Comparison of ENCODE assay signal across 7 cellular contexts in genomic region chr2:88452151-88452851, GRCh38. TPM values are rescaled to one million over a fixed set of nuclear protein-coding genes. Genes with fewer than 3 reads are reported as not detected.
DNase-seq lines count a peak whose midpoint lies in the region; ATAC-seq and TF ChIP-seq lines count a peak whose summit lies in the region.

TSS of gene FOXI3 (minus strand) at chr2:88452693. CDS start at chr2:88452535, 158 bp downstream.

- H3K4me1 ChIP-seq in RWPE2 (ENCODE audit: insufficient read depth, poor library complexity, severe bottlenecking), result no peaks in the 10 kb centered on the region
- peaks cover 7 to 16% (median 15%) of the 10 kb centered on the region in 4 donors for H3K4me1 ChIP-seq in esophagus muscularis mucosa
- no peaks in the 10 kb centered on the region for H3K4me1 ChIP-seq in skeletal muscle satellite cell (ENCODE audit: control insufficient read depth, insufficient read depth, low read length)

- no peak for TF ChIP-seq POLR2A in esophagus muscularis mucosa (IDR thresholded peaks at IDR 0.05; ENCODE audit: low read depth)

- H3K9me3 ChIP-seq in RWPE2 (ENCODE audit: severe bottlenecking) (no peaks in the 10 kb centered on the region), esophagus muscularis mucosa (no peaks in the 10 kb centered on the region), skeletal muscle satellite cell (replicated peaks; ENCODE audit: low read length) (no peaks in the 10 kb centered on the region)

- no peak within 1 kb of the TSS for H3K9ac ChIP-seq in skeletal muscle satellite cell (ENCODE audit: low read depth, low read length)

- DNase-seq in RWPE2 (ENCODE audit: low spot score), result no peak
- DNase-seq in esophagus muscularis mucosa (ENCODE audit: extremely low spot score), result no peak

- H3K36me3 ChIP-seq in RWPE2 (ENCODE audit: low read depth), result no peaks in the 10 kb centered on the region
- H3K36me3 ChIP-seq in esophagus muscularis mucosa, result no peaks in the 10 kb centered on the region
- no peaks in the 10 kb centered on the region for H3K36me3 ChIP-seq in skeletal muscle satellite cell (ENCODE audit: insufficient read depth, low read length)

- ATAC-seq in GM19351 (IDR thresholded peaks at IDR 0.05; ENCODE audit: unreplicated experiment) (peak; percentile 50), RWPE2 (ENCODE audit: low read depth) (peak; percentile 64), GM21423 (IDR thresholded peaks at IDR 0.05; ENCODE audit: unreplicated experiment) (no peak), GM19397 (IDR thresholded peaks at IDR 0.05; ENCODE audit: unreplicated experiment) (no peak), GM21786 (IDR thresholded peaks at IDR 0.05; ENCODE audit: unreplicated experiment) (no peak)

- TF ChIP-seq CTCF in RWPE2 (IDR thresholded peaks at IDR 0.05; ENCODE audit: poor library complexity, severe bottlenecking) (no peak), esophagus muscularis mucosa (IDR thresholded peaks at IDR 0.05) (no peak)

- H3K27me3 ChIP-seq in RWPE2 (ENCODE audit: insufficient read depth, poor library complexity, severe bottlenecking), result peaks cover 68% of the 10 kb centered on the region
- H3K27me3 ChIP-seq in esophagus muscularis mucosa, result peaks cover 0 to 94% (median 51%) of the 10 kb centered on the region in 4 donors
- peaks cover 41% of the 10 kb centered on the region for H3K27me3 ChIP-seq in skeletal muscle satellite cell (ENCODE audit: control insufficient read depth, insufficient read depth, low read length)

- H3K27ac ChIP-seq in RWPE2 (ENCODE audit: poor library complexity, severe bottlenecking) (no peak within 1 kb of the TSS), esophagus muscularis mucosa (replicated peaks in 1 of 4) (no peak within 1 kb of the TSS)

- H3K4me2 ChIP-seq in skeletal muscle satellite cell (ENCODE audit: low read length), result peak within 1 kb of the TSS; percentile 37

- intact Hi-C loops in esophagus muscularis mucosa (cut with DNase I), result no loop called here

- WGBS in esophagus muscularis mucosa, result no CpG with 5 or more reads among the region's 116 CpGs

- H3K4me3 ChIP-seq in RWPE2 (ENCODE audit: severe bottlenecking) (peak within 1 kb of the TSS; percentile 17), esophagus muscularis mucosa (peak within 1 kb of the TSS; percentile 43 to 56 (median 46)), skeletal muscle satellite cell (ENCODE audit: low read length) (no peak within 1 kb of the TSS)

- TF ChIP-seq EP300 in esophagus muscularis mucosa (IDR thresholded peaks at IDR 0.05), result no peak

RNA-seq across cellular contexts. Expression of gene FOXI3, which starts in this region (rescaled TPM):
- not detected for total RNA-seq in esophagus muscularis mucosa
- not detected in 2 replicates for total RNA-seq in skeletal muscle satellite cell (2012; rRNA removed)

Comparison
In these comparisons a context has a peak if more than half of its experiments do, and no peak if none do; other contexts are left out.
1. ATAC-seq: peak in GM19351 (single experiment) and RWPE2 (single experiment); none in GM21423 (single experiment), GM19397 (single experiment) and GM21786 (single experiment).